Comparison of ENCODE assay signal across 22 cellular contexts in the genomic region with DNA sequence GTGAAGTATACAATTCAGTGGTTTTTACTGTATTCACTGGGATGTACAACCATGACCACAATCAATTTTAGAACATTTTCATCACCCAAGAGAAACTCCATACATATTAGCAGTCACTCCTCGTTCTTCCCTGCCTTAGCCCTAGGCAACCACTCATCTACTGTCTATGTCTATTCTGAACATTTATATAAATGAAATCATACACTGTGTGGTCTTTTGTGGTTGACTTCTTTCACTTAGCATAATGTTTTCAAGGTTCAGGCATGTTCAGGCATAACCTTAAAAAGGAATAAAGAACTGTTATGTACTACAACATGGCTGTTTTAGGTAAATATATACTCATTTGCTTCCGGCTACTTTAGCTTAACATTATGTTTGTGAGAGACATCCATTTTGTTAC. TPM values are rescaled to one million over a fixed set of nuclear protein-coding genes. Genes with fewer than 3 reads are reported as not detected.
DNase-seq lines count a peak whose midpoint lies in the region; ATAC-seq, FAIRE-seq and TF ChIP-seq lines count a peak whose summit lies in the region.
"Had no signal": no experiment of that assay in that cellular context is flagged by ENCODE, and none has a peak within 500 bp of the region (broad histone marks: within the 10 kb centered on the region; RNA-seq: fewer than 3 reads in every experiment).

No MANE protein-coding gene starts in this region.

- H3K27me3 Mint-ChIP-seq in MCF 10A (ENCODE audit: insufficient read depth, unreplicated experiment): no peaks in the 10 kb centered on the region
- no peaks in the 10 kb centered on the region for H3K27me3 Mint-ChIP-seq in type B pancreatic cell
- H3K27me3 Mint-ChIP-seq: CD8-positive, alpha-beta memory T cell had no signal

- 96% methylated on average over 2 of the region's 2 CpGs for WGBS in GM12878 (ENCODE audit: insufficient coverage, insufficient replicate concordance, low lambda C conversion rate, missing lambda C conversion rate)
- WGBS in gastroesophageal sphincter (ENCODE audit: low coverage in 1 of 2), 2 donors: 96 to 100% methylated on average over 2 of the region's 2 CpGs

- H3K27me3 ChIP-seq in breast epithelium (no peaks in the 10 kb centered on the region), GM12878 (replicated peaks in 1 of 2; ENCODE audit: control insufficient read depth in 2 of 2, insufficient read depth in 2 of 2, low read length in 1 of 2) (no peaks in the 10 kb centered on the region), gastroesophageal sphincter (no peaks in the 10 kb centered on the region)

- no peak for TF ChIP-seq CTCF in MCF 10A (IDR thresholded peaks at IDR 0.05; ENCODE audit: unreplicated experiment)
- TF ChIP-seq CTCF in breast epithelium (IDR thresholded peaks at IDR 0.05): no peak
- TF ChIP-seq CTCF in GM12878 (IDR thresholded peaks at IDR 0.05 in 2 of 3, conservative IDR thresholded peaks at IDR 0.05 in 1 of 3; ENCODE audit: control insufficient read depth in 2 of 3, extremely low read depth in 1 of 3, insufficient read depth in 1 of 3, low read depth in 3 of 3, low read length in 3 of 3): no peak
- no peak for TF ChIP-seq CTCF in type B pancreatic cell (conservative IDR thresholded peaks at IDR 0.05)
- no peak for TF ChIP-seq CTCF in gastroesophageal sphincter (IDR thresholded peaks at IDR 0.05)

- TF ChIP-seq EP300 in GM12878 (IDR thresholded peaks at IDR 0.05; ENCODE audit: borderline replicate concordance in 1 of 2, control insufficient read depth in 1 of 2, low read depth in 2 of 2, low read length in 2 of 2): no peak
- TF ChIP-seq EP300 in gastroesophageal sphincter (IDR thresholded peaks at IDR 0.05): no peak

- intact Hi-C loops in MCF 10A (cut with micrococcal nuclease) (no loop called here), breast epithelium (cut with DNase I; ENCODE audit: low total_unique reads) (no loop called here), GM12878 (cut with micrococcal nuclease; ENCODE audit: unreplicated experiment) (no loop called here)

- POLR2A ChIA-PET in MCF 10A (lab: Yijun Ruan, JAX): interaction anchor here (0.7 to 4.0 kb wide), 5 partner anchors 15 to 59 kb away, joined by 3 to 14 read pairs (median 4); a partner anchor contains a TSS
- POLR2A ChIA-PET in GM12878 (lab: Charles Lee): no interaction called here

- H3K36me3 ChIP-seq in breast epithelium: no peaks in the 10 kb centered on the region
- peaks cover 3 to 7% of the 10 kb centered on the region in 2 experiments; a peak in 2 of 4 replicates for H3K36me3 ChIP-seq in GM12878 (ENCODE audit: control insufficient read depth in 2 of 2, insufficient read depth in 2 of 2, low read length in 1 of 2)
- peaks cover 0 to 78% of the 10 kb centered on the region in 2 donors for H3K36me3 ChIP-seq in gastroesophageal sphincter

- in situ Hi-C loops in GM12878 (cut with MboI): no loop called here

- no peak for ATAC-seq in GM12878
- no peak for ATAC-seq in gastroesophageal sphincter
- ATAC-seq: A549, GM23338, HCT116 had no signal

- TF ChIP-seq POLR2A in breast epithelium (IDR thresholded peaks at IDR 0.05) (no peak), GM12878 (IDR thresholded peaks at IDR 0.05; ENCODE audit: low read depth, low read length) (no peak), gastroesophageal sphincter (IDR thresholded peaks at IDR 0.05) (no peak)

- no peak for TF ChIP-seq RAD21 in GM12878 (IDR thresholded peaks at IDR 0.05; ENCODE audit: insufficient read depth, low read depth, low read length)

- H3K4me1 Mint-ChIP-seq in MCF 10A (ENCODE audit: insufficient read depth, unreplicated experiment) (peaks cover 7% of the 10 kb centered on the region), type B pancreatic cell (ENCODE audit: unreplicated experiment) (no peaks in the 10 kb centered on the region)
- H3K4me1 Mint-ChIP-seq: CD8-positive, alpha-beta memory T cell had no signal

- peak overlapping the region; percentile 85 for H3K27ac Mint-ChIP-seq in MCF 10A (ENCODE audit: low read depth, unreplicated experiment)
- H3K27ac Mint-ChIP-seq in type B pancreatic cell: peak overlapping the region; percentile 60
- H3K27ac Mint-ChIP-seq: GM23338 had no signal

- H3K9me3 Mint-ChIP-seq in MCF 10A (ENCODE audit: unreplicated experiment) (no peaks in the 10 kb centered on the region), type B pancreatic cell (no peaks in the 10 kb centered on the region)
- H3K9me3 Mint-ChIP-seq: CD8-positive, alpha-beta memory T cell; GM23338 had no signal

- no peak overlapping the region for H2AFZ ChIP-seq in GM12878 (ENCODE audit: control insufficient read depth, low read depth, low read length)
- H2AFZ ChIP-seq: GM23338 had no signal

- H3K79me2 ChIP-seq in GM12878 (ENCODE audit: control insufficient read depth, insufficient read depth, low read length): no peaks in the 10 kb centered on the region

- RAD21 ChIA-PET in GM12878 (lab: Charles Lee; ENCODE audit: unreplicated experiment): no interaction called here

- H3K4me3 ChIP-seq in breast epithelium (no peak overlapping the region), GM12878 (no peak overlapping the region), gastroesophageal sphincter (no peak overlapping the region)
- H3K4me3 ChIP-seq: A549, GM23338 had no signal

- no peak for FAIRE-seq in GM12878 (lab: Jason Lieb, UNC)
- FAIRE-seq: A549 had no signal

- no peak overlapping the region for H3K4me3 Mint-ChIP-seq in MCF 10A (ENCODE audit: unreplicated experiment)
- H3K4me3 Mint-ChIP-seq in type B pancreatic cell: no peak overlapping the region
- H3K4me3 Mint-ChIP-seq: CD8-positive, alpha-beta memory T cell; GM23338 had no signal

- H3K9me3 ChIP-seq in breast epithelium (no peaks in the 10 kb centered on the region), GM12878 (replicated peaks; ENCODE audit: control insufficient read depth, insufficient read depth, low read length) (no peaks in the 10 kb centered on the region), gastroesophageal sphincter (no peaks in the 10 kb centered on the region)
- H3K9me3 ChIP-seq: A549 had no signal

- H3K9ac ChIP-seq in GM12878 (ENCODE audit: control insufficient read depth, insufficient read depth, low read length): no peak overlapping the region

- H3K27ac ChIP-seq in breast epithelium (no peak overlapping the region), GM12878 (ENCODE audit: control insufficient read depth, insufficient read depth) (no peak overlapping the region), gastroesophageal sphincter (no peak overlapping the region)
- H3K27ac ChIP-seq: A549, HL-60 had no signal

- H4K20me1 ChIP-seq in GM12878 (ENCODE audit: control insufficient read depth, insufficient read depth): no peaks in the 10 kb centered on the region

- BruUV-seq in MCF 10A (replicated peaks; lab: Mats Ljungman, UMichigan) (no TSS peak), GM12878 (replicated peaks; lab: Mats Ljungman, UMichigan) (no TSS peak)

- DNase-seq in MCF 10A (ENCODE audit: unreplicated experiment): no peak
- DNase-seq in breast epithelium (ENCODE audit: low spot score in 2 of 2): no peak
- no peak for DNase-seq in GM12878 (ENCODE audit: low read depth, low spot score)
- DNase-seq in fibroblast of peridontal ligament (ENCODE audit: extremely low read depth): peak; percentile 22
- DNase-seq in type B pancreatic cell (ENCODE audit: extremely low spot score, unreplicated experiment): no peak
- DNase-seq in RPMI8226: no peak
- no peak for DNase-seq in retina
- DNase-seq: C1 segment of cervical spinal cord; CD8-positive, alpha-beta memory T cell; DMS53; IMR-90; NCI-H1436 treated with DMSO at 0.1 percent for 48 hours; NCI-H2029 treated with DMSO at 0.1 percent for 48 hours; NCI-H2227 treated with DMSO at 0.1 percent for 48 hours; NCI-H510A treated with DMSO at 0.1 percent for 48 hours; NCI-H774; OCI-M1 had no signal

- CTCF ChIA-PET in MCF 10A (lab: Yijun Ruan, JAX) (interaction anchor here (0.8 to 1.0 kb wide), 2 partner anchors 26 to 318 kb away, joined by 4 to 5 read pairs; no protein-coding TSS in a partner anchor), GM12878 (lab: Yijun Ruan, JAX) (interaction anchor here (0.6 kb wide), 1 partner anchor 550 kb away, joined by 6 read pairs; no protein-coding TSS in a partner anchor)

- H3K4me2 ChIP-seq in GM12878 (ENCODE audit: control insufficient read depth, insufficient read depth): no peak overlapping the region
- H3K4me2 ChIP-seq: A549, GM23338 had no signal

- H3K36me3 Mint-ChIP-seq in MCF 10A (ENCODE audit: insufficient read depth, unreplicated experiment): peaks cover 43% of the 10 kb centered on the region
- H3K36me3 Mint-ChIP-seq in type B pancreatic cell: peaks cover 8% of the 10 kb centered on the region

- H3K4me1 ChIP-seq in breast epithelium (no peaks in the 10 kb centered on the region), GM12878 (ENCODE audit: control insufficient read depth, insufficient read depth, low read length) (no peaks in the 10 kb centered on the region; the same call in 1 of the 2 replicates), gastroesophageal sphincter (no peaks in the 10 kb centered on the region)
- H3K4me1 ChIP-seq: A549 had no signal

- SMC1A ChIA-PET in GM12878 (lab: Charles Lee; ENCODE audit: uncharacterized antibody, unreplicated experiment): no interaction called here

RNA-seq across cellular contexts. Expression of a gene that starts 37.3 kb away (rescaled TPM):
- total RNA-seq in MCF 10A (2022) (18.5 and 25.4 TPM in 2 replicates), breast epithelium (10 to 100 TPM; 10.5 to 13.5 (median 12.2) TPM), GM12878 (2014; rRNA removed) (9.1 and 10.6 TPM in 2 replicates), GM12878 (2014; rRNA removed; fragmentation: Illumina TruSeq; extraction: Trizol) (10.4 and 10.5 TPM in 2 replicates), GM12878 (2021) (15.1 and 16.7 TPM in 2 replicates), type B pancreatic cell (ENCODE audit: low replicate concordance) (13.0 and 16.1 TPM in 2 replicates), gastroesophageal sphincter (10 to 100 TPM in 1 of 4 donors, 1 to 10 TPM in 3; 6.4 to 11.8 (median 7.7) TPM)
- 23.4 and 23.8 TPM in 2 replicates for total RNA-seq in GM12878 (2013; cell fraction: nucleolus; rRNA removed)
- polyA plus RNA-seq in GM12878 (2011; ENCODE audit: low read depth): 4.1 TPM
- polyA plus RNA-seq in GM12878 (2011; rRNA removed) (12.7 and 13.5 TPM in 2 replicates), GM12878 (2014; fragmentation: Illumina TruSeq; extraction: Trizol) (14.3 TPM in 2 replicates), GM12878 (2014; fragmentation: Nextera tagmentation; extraction: Ambion mirVana) (1 to 10 TPM; 2.7 to 2.8 TPM), GM12878 (2014; rRNA removed) (9.3 and 9.8 TPM in 2 replicates), GM12878 (2016; fragmentation: Nextera tagmentation; extraction: Ambion mirVana) (1 to 10 TPM; 8.3 to 8.4 TPM)
- 13.1 and 13.4 TPM in 2 replicates for polyA plus RNA-seq in GM12878 (2011; cell fraction: cytosol; rRNA removed)
- 7.4 and 8.0 TPM in 2 replicates for polyA plus RNA-seq in GM12878 (2011; cell fraction: nucleus; rRNA removed)
- 5.9 and 6.2 TPM in 2 replicates for polyA plus RNA-seq in GM12878 (2012)
- polyA minus RNA-seq in GM12878 (2011; rRNA and poly(A)+ RNA removed): 30.1 and 34.2 TPM in 2 replicates
- 10.4 and 11.0 TPM in 2 replicates for polyA minus RNA-seq in GM12878 (2011; cell fraction: cytosol; rRNA and poly(A)+ RNA removed)
- 6.2 and 10.6 TPM in 2 replicates for polyA minus RNA-seq in GM12878 (2011; cell fraction: nucleus; rRNA and poly(A)+ RNA removed)

RNA-seq across cellular contexts. Expression of a gene that starts 58.7 kb away (rescaled TPM):
- total RNA-seq in MCF 10A (2022) (16.5 and 22.2 TPM in 2 replicates), breast epithelium (10 to 100 TPM; 17.4 to 24.2 (median 19.3) TPM), GM12878 (2014; rRNA removed) (32.3 and 34.4 TPM in 2 replicates), GM12878 (2014; rRNA removed; fragmentation: Illumina TruSeq; extraction: Trizol) (38.4 and 40.3 TPM in 2 replicates), GM12878 (2021) (27.9 and 30.3 TPM in 2 replicates), type B pancreatic cell (ENCODE audit: low replicate concordance) (40.4 and 40.7 TPM in 2 replicates), gastroesophageal sphincter (10 to 100 TPM; 20.9 to 25.6 (median 23.2) TPM)
- total RNA-seq in GM12878 (2013; cell fraction: nucleolus; rRNA removed): 17.4 and 18.4 TPM in 2 replicates
- 22.4 TPM for polyA plus RNA-seq in GM12878 (2011; ENCODE audit: low read depth)
- polyA plus RNA-seq in GM12878 (2011; rRNA removed) (59.2 and 79.7 TPM in 2 replicates), GM12878 (2014; fragmentation: Illumina TruSeq; extraction: Trizol) (43.0 and 43.6 TPM in 2 replicates), GM12878 (2014; fragmentation: Nextera tagmentation; extraction: Ambion mirVana) (10 to 100 TPM; 24.6 to 31.7 TPM), GM12878 (2014; rRNA removed) (33.5 and 36.8 TPM in 2 replicates), GM12878 (2016; fragmentation: Nextera tagmentation; extraction: Ambion mirVana) (10 to 100 TPM; 26.9 to 27.9 TPM)
- polyA plus RNA-seq in GM12878 (2011; cell fraction: cytosol; rRNA removed): 27.5 and 33.6 TPM in 2 replicates
- 32.4 and 36.3 TPM in 2 replicates for polyA plus RNA-seq in GM12878 (2011; cell fraction: nucleus; rRNA removed)
- polyA plus RNA-seq in GM12878 (2012): 27.1 and 31.5 TPM in 2 replicates
- polyA minus RNA-seq in GM12878 (2011; rRNA and poly(A)+ RNA removed): 11.8 and 12.0 TPM in 2 replicates
- polyA minus RNA-seq in GM12878 (2011; cell fraction: cytosol; rRNA and poly(A)+ RNA removed): 7.2 and 8.4 TPM in 2 replicates
- polyA minus RNA-seq in GM12878 (2011; cell fraction: nucleus; rRNA and poly(A)+ RNA removed): 10.2 and 17.5 TPM in 2 replicates

RNA-seq across cellular contexts. Expression of a gene that starts 59.9 kb away (rescaled TPM):
- total RNA-seq in MCF 10A (2022): 13.8 and 14.0 TPM in 2 replicates
- total RNA-seq in breast epithelium: 10 to 100 TPM; 18.2 to 26.5 (median 23.4) TPM
- total RNA-seq in GM12878 (2013; cell fraction: nucleolus; rRNA removed): 18.2 and 19.5 TPM in 2 replicates
- 3.9 TPM in 2 replicates for total RNA-seq in GM12878 (2014; rRNA removed)
- total RNA-seq in GM12878 (2014; rRNA removed; fragmentation: Illumina TruSeq; extraction: Trizol): 2.3 and 2.8 TPM in 2 replicates
- 6.3 and 7.0 TPM in 2 replicates for total RNA-seq in GM12878 (2021)
- 1.3 TPM for polyA plus RNA-seq in GM12878 (2011; ENCODE audit: low read depth)
- 2.1 and 3.4 TPM in 2 replicates for polyA plus RNA-seq in GM12878 (2011; rRNA removed)
- polyA plus RNA-seq in GM12878 (2011; cell fraction: cytosol; rRNA removed): 2.4 and 2.9 TPM in 2 replicates
- 8.1 and 11.5 TPM in 2 replicates for polyA plus RNA-seq in GM12878 (2011; cell fraction: nucleus; rRNA removed)
- 2.2 and 3.8 TPM in 2 replicates for polyA plus RNA-seq in GM12878 (2012)
- 3.6 and 4.0 TPM in 2 replicates for polyA plus RNA-seq in GM12878 (2014; fragmentation: Illumina TruSeq; extraction: Trizol)
- polyA plus RNA-seq in GM12878 (2014; fragmentation: Nextera tagmentation; extraction: Ambion mirVana): under 1 TPM; 0.60 to 0.93 TPM
- 3.2 and 4.3 TPM in 2 replicates for polyA plus RNA-seq in GM12878 (2014; rRNA removed)
- polyA plus RNA-seq in GM12878 (2016; fragmentation: Nextera tagmentation; extraction: Ambion mirVana): 1 to 10 TPM; 1.9 to 2.2 TPM
- polyA minus RNA-seq in GM12878 (2011; rRNA and poly(A)+ RNA removed): 8.0 and 10.3 TPM in 2 replicates
- polyA minus RNA-seq in GM12878 (2011; cell fraction: cytosol; rRNA and poly(A)+ RNA removed): 1.7 and 2.4 TPM in 2 replicates
- polyA minus RNA-seq in GM12878 (2011; cell fraction: nucleus; rRNA and poly(A)+ RNA removed): 5.1 and 10.2 TPM in 2 replicates
- 28.0 and 35.9 TPM in 2 replicates for total RNA-seq in type B pancreatic cell (ENCODE audit: low replicate concordance)
- total RNA-seq in gastroesophageal sphincter: 100 to 1,000 TPM in 2 of 4 donors, 10 to 100 TPM in 2; 52.0 to 135 (median 88.4) TPM
